Comparison of ENCODE assay signal across 15 cellular contexts in the genomic region with DNA sequence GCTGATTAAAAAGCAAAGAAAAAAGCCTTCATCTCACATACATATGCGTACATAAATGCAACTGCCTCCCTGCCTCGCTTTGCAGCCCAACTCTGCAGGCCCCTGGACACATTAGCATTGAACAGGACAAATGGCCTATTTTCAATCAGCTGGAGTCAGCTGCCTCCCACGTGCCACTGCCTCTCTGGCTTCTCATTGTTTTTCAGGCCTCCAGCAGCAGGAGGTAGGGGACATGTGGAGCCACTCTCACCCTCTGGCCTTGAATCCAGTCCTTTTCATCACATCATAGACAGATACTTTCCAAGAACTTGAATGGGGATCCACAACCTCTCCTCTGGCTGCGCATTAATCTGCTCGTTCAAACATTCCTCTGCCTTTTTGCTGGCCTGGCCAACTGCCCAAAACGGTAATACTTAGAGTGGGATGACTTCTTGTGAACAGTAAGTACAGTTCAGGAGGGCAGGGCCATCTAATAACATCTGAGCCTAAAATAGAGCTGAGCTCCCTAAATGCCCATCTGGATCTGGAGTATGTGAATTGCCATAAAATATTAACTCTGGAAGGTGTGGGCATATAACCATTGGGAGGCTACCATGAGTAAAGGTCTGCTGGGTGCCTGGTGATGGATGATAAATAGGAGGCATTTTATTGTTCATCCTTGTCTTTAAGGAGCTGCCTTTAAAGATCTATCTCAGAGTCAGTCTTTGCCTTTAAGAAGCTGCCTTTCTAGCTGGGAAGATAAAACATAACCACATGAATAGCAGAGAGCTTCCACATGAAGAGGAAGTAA.
DNase-seq lines count a peak whose midpoint lies in the region; ATAC-seq and TF ChIP-seq lines count a peak whose summit lies in the region.
"Had no signal": no experiment of that assay in that cellular context is flagged by ENCODE, and none has a peak within 500 bp of the region (broad histone marks: within the 10 kb centered on the region; RNA-seq: fewer than 3 reads in every experiment).

No MANE protein-coding gene starts in this region.

- no peaks in the 10 kb centered on the region for H3K4me1 ChIP-seq in left ventricle myocardium inferior
- H3K4me1 ChIP-seq: Caco-2, transverse colon had no signal

- no peak for ATAC-seq in GM18511 (IDR thresholded peaks at IDR 0.05; ENCODE audit: unreplicated experiment)

- no peak overlapping the region for H3K4me3 ChIP-seq in left ventricle myocardium inferior
- H3K4me3 ChIP-seq: MG63, transverse colon had no signal

- intact Hi-C loops in left ventricle myocardium inferior (cut with micrococcal nuclease): no loop called here

- no peaks in the 10 kb centered on the region for H3K36me3 ChIP-seq in left ventricle myocardium inferior
- H3K36me3 ChIP-seq: MG63, transverse colon had no signal

- H3K27me3 ChIP-seq in left ventricle myocardium inferior (ENCODE audit: low read depth): no peaks in the 10 kb centered on the region
- H3K27me3 ChIP-seq: MG63, transverse colon had no signal

- peak; percentile 35 for DNase-seq in ELF-1 (ENCODE audit: low read depth, low spot score)
- peak in 51 of 58 donors; percentile 1 to 79 (median 42) for DNase-seq in anterior cingulate cortex (lab: John Stamatoyannopoulos, UW)
- DNase-seq in iris pigment epithelial cell (ENCODE audit: low read depth): peak; percentile 6
- DNase-seq in nucleus accumbens (lab: John Stamatoyannopoulos, UW): peak in 52 of 56 donors; percentile 2 to 86 (median 58)
- no peak for DNase-seq in left ventricle myocardium inferior
- no peak for DNase-seq in SKM-1 treated with dmso at 0.1 percent for 144 hours (lab: John Stamatoyannopoulos, UW; ENCODE audit: unreplicated experiment)
- DNase-seq in cerebellar nuclear complex (lab: John Stamatoyannopoulos, UW): no peak
- DNase-seq: Caco-2; immature natural killer cell; MG63; NCI-H2029; stimulated activated CD4-positive, alpha-beta T cell treated with anti-CD3 and anti-CD28 coated beads, Interleukin-2, amount 100 ng/mL, for 48 hours; T-helper 2 cell; transverse colon had no signal

- H3K9me3 ChIP-seq in left ventricle myocardium inferior (replicated peaks): no peaks in the 10 kb centered on the region
- H3K9me3 ChIP-seq: Caco-2, MG63, transverse colon had no signal

- TF ChIP-seq CTCF in left ventricle myocardium inferior (IDR thresholded peaks at IDR 0.05; ENCODE audit: borderline replicate concordance): no peak

- no peak overlapping the region for H3K27ac ChIP-seq in left ventricle myocardium inferior (replicated peaks)
- H3K27ac ChIP-seq: transverse colon had no signal

Comparison
In these comparisons a context has a peak if more than half of its experiments do, and no peak if none do; other contexts are left out.
1. DNase-seq: peak in ELF-1 (single experiment), anterior cingulate cortex (51 of 58), iris pigment epithelial cell (single experiment) and nucleus accumbens (52 of 56); none in left ventricle myocardium inferior (single experiment), SKM-1 treated with dmso at 0.1 percent for 144 hours (single experiment) and cerebellar nuclear complex (0 of 2).